21 cellular contexts compared by ENCODE assay signal in genomic region chr5:56631719-56632118, GRCh38.
DNase-seq lines count a peak whose midpoint lies in the region; ATAC-seq, FAIRE-seq and TF ChIP-seq lines count a peak whose summit lies in the region.
"Had no signal": no experiment of that assay in that cellular context is flagged by ENCODE, and none has a peak within 500 bp of the region (broad histone marks: within the 10 kb centered on the region; RNA-seq: fewer than 3 reads in every experiment).

No MANE protein-coding gene starts in this region.

- H3K27me3 Mint-ChIP-seq in T-helper 17 cell, result no peaks in the 10 kb centered on the region
- H3K27me3 Mint-ChIP-seq: B cell; CD4-positive, alpha-beta memory T cell had no signal

- H3K27ac ChIP-seq in HepG2 (ENCODE audit: extremely low read length, insufficient read depth, low read length) (no peak overlapping the region), right lobe of liver (no peak overlapping the region)
- H3K27ac ChIP-seq: KMS-11, Peyer's patch had no signal

- TF ChIP-seq CTCF in HepG2 (CRISPR knock-in tag; IDR thresholded peaks at IDR 0.05) (no peak), right lobe of liver (IDR thresholded peaks at IDR 0.05) (no peak)

- no peaks in the 10 kb centered on the region for H3K79me2 ChIP-seq in HepG2 (ENCODE audit: insufficient read depth, low read length)

- POLR2A ChIA-PET in HepG2 (lab: Yijun Ruan, JAX), result no interaction called here

- no peak overlapping the region for H3K4me3 ChIP-seq in HepG2 (replicated peaks in 1 of 3; ENCODE audit: insufficient read depth in 1 of 3, low read depth in 2 of 3, low read length in 3 of 3)
- H3K4me3 ChIP-seq in right lobe of liver, result no peak overlapping the region
- H3K4me3 ChIP-seq: MG63, Peyer's patch had no signal

- peaks cover 4% of the 10 kb centered on the region for H3K36me3 Mint-ChIP-seq in T-helper 17 cell (ENCODE audit: low read depth)

- intact Hi-C loops in HepG2 (cut with micrococcal nuclease; ENCODE audit: unreplicated experiment), result loop anchor here (10.0 kb wide), 1 partner anchor 67 kb away; no protein-coding TSS in a partner anchor
- intact Hi-C loops in right lobe of liver (cut with DNase I), result no loop called here
- intact Hi-C loops in left colon (cut with DNase I, micrococcal nuclease), result no loop called here

- H3K4me3 Mint-ChIP-seq in T-helper 17 cell, result no peak overlapping the region
- H3K4me3 Mint-ChIP-seq: B cell; CD4-positive, alpha-beta memory T cell; T-helper 1 cell treated with Interleukin-12 subunit alpha and Interleukin-12 subunit beta and Interleukin-4 antibody, amounts not matched to agents 30 μg/mL and 1 μg/mL, for 36 hours had no signal

- H3K27ac Mint-ChIP-seq in T-helper 17 cell, result peak overlapping the region; percentile 51
- H3K27ac Mint-ChIP-seq: B cell; T-helper 1 cell treated with Interleukin-12 subunit alpha and Interleukin-12 subunit beta and Interleukin-4 antibody, amounts not matched to agents 30 μg/mL and 1 μg/mL, for 36 hours had no signal

- no peak for TF ChIP-seq RAD21 in HepG2 (CRISPR knock-in tag; IDR thresholded peaks at IDR 0.05)

- in situ Hi-C loops in HepG2 (cut with HindIII; ENCODE audit: extremely low pct_ligation_motif_present, low pct_unique_long_range_greater_than_20kb), result no loop called here

- H3K4me1 ChIP-seq in HepG2 (ENCODE audit: insufficient read depth, low read length) (peaks cover 33% of the 10 kb centered on the region), right lobe of liver (peaks cover 0 to 6% (median 3%) of the 10 kb centered on the region in 4 donors)
- H3K4me1 ChIP-seq: Peyer's patch had no signal

- TF ChIP-seq EP300 in HepG2 (IDR thresholded peaks at IDR 0.05; ENCODE audit: low read depth in 2 of 2, low read length in 2 of 2) (no peak), HepG2 (CRISPR knock-in tag; IDR thresholded peaks at IDR 0.05; ENCODE audit: borderline replicate concordance) (no peak)

- H3K9me3 ChIP-seq in HepG2 (ENCODE audit: low read length) (peaks cover 19% of the 10 kb centered on the region), right lobe of liver (no peaks in the 10 kb centered on the region), T-helper 17 cell (ENCODE audit: control insufficient read depth, low read length, poor library complexity, severe bottlenecking) (no peaks in the 10 kb centered on the region)

- peak; percentile 55; the same call in 1 of the 3 replicates for ATAC-seq in HepG2
- ATAC-seq in right lobe of liver, result no peak
- ATAC-seq in T-helper 17 cell, result no peak
- no peak for ATAC-seq in left colon
- ATAC-seq: SK-N-SH treated with all-trans-retinoic acid at 6 μM for 48 hours had no signal

- no peak overlapping the region for H3K4me2 ChIP-seq in HepG2 (ENCODE audit: low read depth, low read length)
- H3K4me2 ChIP-seq: KMS-11 had no signal

- CTCF ChIA-PET in HepG2 (lab: Yijun Ruan, JAX; ENCODE audit: low intra/inter-chr PET ratio, low total read pairs), result no interaction called here

- H4K20me1 ChIP-seq in HepG2 (ENCODE audit: insufficient read depth, low read length), result no peaks in the 10 kb centered on the region

- 25% methylated on average over 2 of the region's 2 CpGs for WGBS in HepG2 (ENCODE audit: low lambda C conversion rate)
- 9% methylated on average over 1 of the region's 2 CpGs for WGBS in right lobe of liver (ENCODE audit: insufficient coverage, low coverage, low lambda C conversion rate, missing lambda C conversion rate)

- DNase-seq in HepG2 (ENCODE audit: low spot score) (peak; percentile 32), right lobe of liver (no peak), NCI-H146 (lab: John Stamatoyannopoulos, UW) (peak; percentile 82), T-helper 17 cell (no peak), left colon (no peak), AG08395 (ENCODE audit: low spot score) (no peak)
- no peak for DNase-seq in central memory CD4-positive, alpha-beta T cell
- DNase-seq: ACHN; Calu3; CD4-positive, alpha-beta memory T cell; GOT3; MG63; NCI-H1417 treated with DMSO at 0.1 percent for 48 hours; NCI-H2029 treated with DMSO at 0.1 percent for 48 hours; NCI-H526; Peyer's patch; Right ventricle myocardium superior had no signal

- FAIRE-seq in HepG2 (lab: Jason Lieb, UNC), result no peak

- BruUV-seq in HepG2 (replicated peaks; lab: Mats Ljungman, UMichigan), result no TSS peak

- no peaks in the 10 kb centered on the region for H3K36me3 ChIP-seq in HepG2 (replicated peaks in 1 of 2; ENCODE audit: control insufficient read depth in 1 of 2, insufficient read depth in 2 of 2, low read length in 2 of 2)
- no peaks in the 10 kb centered on the region for H3K36me3 ChIP-seq in right lobe of liver
- H3K36me3 ChIP-seq: Peyer's patch had no signal

- peaks cover 6% of the 10 kb centered on the region for H3K4me1 Mint-ChIP-seq in T-helper 17 cell

- H3K27me3 ChIP-seq in HepG2 (ENCODE audit: control insufficient read depth in 1 of 2, insufficient read depth in 2 of 2, low read length in 2 of 2), result no peaks in the 10 kb centered on the region
- no peaks in the 10 kb centered on the region for H3K27me3 ChIP-seq in right lobe of liver
- H3K27me3 ChIP-seq: MG63, Peyer's patch had no signal

- H2AFZ ChIP-seq in HepG2 (ENCODE audit: low read length), result no peak overlapping the region

- no peak for TF ChIP-seq POLR2A in HepG2 (IDR thresholded peaks at IDR 0.05; ENCODE audit: insufficient read depth in 1 of 2, low read depth in 2 of 2, low read length in 2 of 2)
- no peak for TF ChIP-seq POLR2A in right lobe of liver (IDR thresholded peaks at IDR 0.05)

- no peak overlapping the region for H3K9ac ChIP-seq in HepG2 (ENCODE audit: insufficient read depth, low read depth, low read length)
- H3K9ac ChIP-seq: KMS-11 had no signal

TF ChIP-seq in HepG2, 621 proteins besides CTCF, POLR2A, EP300 and RAD21:
- peak; percentile 85 for TF ChIP-seq CEBPB (IDR thresholded peaks at IDR 0.05; ENCODE audit: borderline replicate concordance, low read depth, low read length)
- no peak for TF ChIP-seq KLF15 (CRISPR knock-in tag; IDR thresholded peaks at IDR 0.05; ENCODE audit: borderline replicate concordance)
- TF ChIP-seq, protein P1, sequence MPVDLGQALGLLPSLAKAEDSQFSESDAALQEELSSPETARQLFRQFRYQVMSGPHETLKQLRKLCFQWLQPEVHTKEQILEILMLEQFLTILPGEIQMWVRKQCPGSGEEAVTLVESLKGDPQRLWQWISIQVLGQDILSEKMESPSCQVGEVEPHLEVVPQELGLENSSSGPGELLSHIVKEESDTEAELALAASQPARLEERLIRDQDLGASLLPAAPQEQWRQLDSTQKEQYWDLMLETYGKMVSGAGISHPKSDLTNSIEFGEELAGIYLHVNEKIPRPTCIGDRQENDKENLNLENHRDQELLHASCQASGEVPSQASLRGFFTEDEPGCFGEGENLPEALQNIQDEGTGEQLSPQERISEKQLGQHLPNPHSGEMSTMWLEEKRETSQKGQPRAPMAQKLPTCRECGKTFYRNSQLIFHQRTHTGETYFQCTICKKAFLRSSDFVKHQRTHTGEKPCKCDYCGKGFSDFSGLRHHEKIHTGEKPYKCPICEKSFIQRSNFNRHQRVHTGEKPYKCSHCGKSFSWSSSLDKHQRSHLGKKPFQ (CRISPR knock-in tag; IDR thresholded peaks at IDR 0.05; ENCODE audit: insufficient replicate concordance), result no peak
- TF ChIP-seq, protein P2, sequence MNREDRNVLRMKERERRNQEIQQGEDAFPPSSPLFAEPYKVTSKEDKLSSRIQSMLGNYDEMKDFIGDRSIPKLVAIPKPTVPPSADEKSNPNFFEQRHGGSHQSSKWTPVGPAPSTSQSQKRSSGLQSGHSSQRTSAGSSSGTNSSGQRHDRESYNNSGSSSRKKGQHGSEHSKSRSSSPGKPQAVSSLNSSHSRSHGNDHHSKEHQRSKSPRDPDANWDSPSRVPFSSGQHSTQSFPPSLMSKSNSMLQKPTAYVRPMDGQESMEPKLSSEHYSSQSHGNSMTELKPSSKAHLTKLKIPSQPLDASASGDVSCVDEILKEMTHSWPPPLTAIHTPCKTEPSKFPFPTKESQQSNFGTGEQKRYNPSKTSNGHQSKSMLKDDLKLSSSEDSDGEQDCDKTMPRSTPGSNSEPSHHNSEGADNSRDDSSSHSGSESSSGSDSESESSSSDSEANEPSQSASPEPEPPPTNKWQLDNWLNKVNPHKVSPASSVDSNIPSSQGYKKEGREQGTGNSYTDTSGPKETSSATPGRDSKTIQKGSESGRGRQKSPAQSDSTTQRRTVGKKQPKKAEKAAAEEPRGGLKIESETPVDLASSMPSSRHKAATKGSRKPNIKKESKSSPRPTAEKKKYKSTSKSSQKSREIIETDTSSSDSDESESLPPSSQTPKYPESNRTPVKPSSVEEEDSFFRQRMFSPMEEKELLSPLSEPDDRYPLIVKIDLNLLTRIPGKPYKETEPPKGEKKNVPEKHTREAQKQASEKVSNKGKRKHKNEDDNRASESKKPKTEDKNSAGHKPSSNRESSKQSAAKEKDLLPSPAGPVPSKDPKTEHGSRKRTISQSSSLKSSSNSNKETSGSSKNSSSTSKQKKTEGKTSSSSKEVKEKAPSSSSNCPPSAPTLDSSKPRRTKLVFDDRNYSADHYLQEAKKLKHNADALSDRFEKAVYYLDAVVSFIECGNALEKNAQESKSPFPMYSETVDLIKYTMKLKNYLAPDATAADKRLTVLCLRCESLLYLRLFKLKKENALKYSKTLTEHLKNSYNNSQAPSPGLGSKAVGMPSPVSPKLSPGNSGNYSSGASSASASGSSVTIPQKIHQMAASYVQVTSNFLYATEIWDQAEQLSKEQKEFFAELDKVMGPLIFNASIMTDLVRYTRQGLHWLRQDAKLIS (CRISPR knock-in tag; IDR thresholded peaks at IDR 0.05), result no peak
- no peak for TF ChIP-seq XRCC5 (optimal IDR thresholded peaks at IDR 0.05; ENCODE audit: low read length)
- TF ChIP-seq CEBPG (CRISPR knock-in tag; IDR thresholded peaks at IDR 0.05), result peak; percentile 73
- TF ChIP-seq ZIK1 (CRISPR knock-in tag; IDR thresholded peaks at IDR 0.05; ENCODE audit: borderline replicate concordance, low read depth), result no peak
- no peak for TF ChIP-seq ZFX (CRISPR knock-in tag; IDR thresholded peaks at IDR 0.05; ENCODE audit: low read depth)
- TF ChIP-seq ISL2 (CRISPR knock-in tag; IDR thresholded peaks at IDR 0.05), result no peak
- TF ChIP-seq ZNF607 (CRISPR knock-in tag; IDR thresholded peaks at IDR 0.05; ENCODE audit: borderline replicate concordance), result no peak
- no peak for TF ChIP-seq ZNF562 (CRISPR knock-in tag; IDR thresholded peaks at IDR 0.05; ENCODE audit: borderline replicate concordance)
- no peak for TF ChIP-seq AGO1 (IDR thresholded peaks at IDR 0.05; ENCODE audit: low read depth, low read length, poor library complexity, severe bottlenecking)
- no peak for TF ChIP-seq ZEB1 (IDR thresholded peaks at IDR 0.05; ENCODE audit: insufficient replicate concordance, low read depth)

Comparison
In these comparisons a context has a peak if more than half of its experiments do, and no peak if none do; other contexts are left out.
1. DNase-seq: peak in HepG2 (single experiment) and NCI-H146 (single experiment); none in right lobe of liver (0 of 3), T-helper 17 cell (0 of 3), left colon (0 of 2), AG08395 (single experiment) and central memory CD4-positive, alpha-beta T cell (single experiment).